ENCODE assay signal across 1 cellular context in genomic region chr17:28712037-28712704, GRCh38.
TF ChIP-seq lines count a peak whose summit lies in the region.

No MANE protein-coding gene starts in this region.

TF ChIP-seq in H1, 55 proteins besides CTCF, POLR2A, EP300 and RAD21:
- no peak for TF ChIP-seq MAFK (IDR thresholded peaks at IDR 0.05; ENCODE audit: low read depth, low read length)
- peak; percentile 50 for TF ChIP-seq PHF8 (conservative IDR thresholded peaks at IDR 0.05; ENCODE audit: low read depth, low read length)
- peak; percentile 22; the same call in 1 of the 2 replicates for TF ChIP-seq TBP (IDR thresholded peaks at IDR 0.05; ENCODE audit: low read depth, low read length)
- peak; percentile 52 for TF ChIP-seq ASH2L (IDR thresholded peaks at IDR 0.05; ENCODE audit: low read length)
- 0 out of 4 replicates have a peak, but pooled peaks of 1 of the 2 experiments have one; percentile 5 for TF ChIP-seq SIN3A (conservative IDR thresholded peaks at IDR 0.05 in 1 of 2, IDR thresholded peaks at IDR 0.05 in 1 of 2; ENCODE audit: low read depth in 1 of 2, low read length in 2 of 2)
- TF ChIP-seq TAF1 (IDR thresholded peaks at IDR 0.05; ENCODE audit: low read depth, low read length): peak; percentile 39; the same call in 1 of the 2 replicates
- TF ChIP-seq POLR2AphosphoS5 (IDR thresholded peaks at IDR 0.05; ENCODE audit: low read depth, low read length): peak; percentile 42; the same call in 1 of the 2 replicates
- peak; percentile 75; the same call in 1 of the 2 replicates for TF ChIP-seq YY1 (IDR thresholded peaks at IDR 0.05; ENCODE audit: low read depth, low read length)
- no peak for TF ChIP-seq TEAD4 (IDR thresholded peaks at IDR 0.05; ENCODE audit: low read depth, low read length)
